ENCODE assay signal across 8 cellular contexts in genomic region chr22:31211862-31212730, GRCh38. TPM values are rescaled to one million over a fixed set of nuclear protein-coding genes. Genes with fewer than 3 reads are reported as not detected.
DNase-seq lines count a peak whose midpoint lies in the region; ATAC-seq and TF ChIP-seq lines count a peak whose summit lies in the region.

TSS of gene LIMK2 (plus strand) at chr22:31212298. CDS start at chr22:31212409, 111 bp downstream.

- peak; percentile 90 for TF ChIP-seq POLR2A in right lobe of liver (IDR thresholded peaks at IDR 0.05)

- peak within 1 kb of the TSS; percentile 75 for H3K27ac Mint-ChIP-seq in CD4-positive, alpha-beta T cell
- H3K27ac Mint-ChIP-seq in activated CD4-positive, alpha-beta memory T cell treated with anti-CD3 and anti-CD28 coated beads for 36 hours, result peak within 1 kb of the TSS; percentile 87

- H3K4me3 ChIP-seq in HL-60 (replicated peaks; ENCODE audit: insufficient read depth, low read length) (peak within 1 kb of the TSS; percentile 94), dorsolateral prefrontal cortex (peak within 1 kb of the TSS; percentile 60 to 96 (median 88)), right lobe of liver (peak within 1 kb of the TSS; percentile 91 to 92 (median 92))

- no peaks in the 10 kb centered on the region for H3K36me3 Mint-ChIP-seq in CD4-positive, alpha-beta T cell (ENCODE audit: low read depth)
- peaks cover 3% of the 10 kb centered on the region for H3K36me3 Mint-ChIP-seq in activated CD4-positive, alpha-beta memory T cell treated with anti-CD3 and anti-CD28 coated beads for 36 hours

- CTCF ChIA-PET in CD4-positive, alpha-beta T cell (lab: Charles Lee), result interaction anchor here (0.6 to 2.9 kb wide), 17 partner anchors 9 to 290 kb away, joined by 3 to 34 read pairs (median 4); partner anchors contain the start of genes PIK3IP1, RNF185 and SELENOM
- CTCF ChIA-PET in activated CD4-positive, alpha-beta memory T cell treated with anti-CD3 and anti-CD28 coated beads for 36 hours (lab: Charles Lee), result interaction anchor here (0.6 to 5.9 kb wide), 42 partner anchors 10 to 142 kb away, joined by 3 to 79 read pairs (median 4); partner anchors contain the start of genes PATZ1, PIK3IP1, RNF185 and SELENOM

- POLR2A ChIA-PET in CD4-positive, alpha-beta T cell (lab: Charles Lee), result interaction anchor here (0.6 to 5.2 kb wide), 19 partner anchors 11 to 577 kb away, joined by 3 to 49 read pairs (median 5); partner anchors contain the start of genes MORC2, PIK3IP1, RNF185 and SELENOM
- POLR2A ChIA-PET in activated CD4-positive, alpha-beta memory T cell treated with anti-CD3 and anti-CD28 coated beads for 36 hours (lab: Charles Lee), result interaction anchor here (0.9 to 2.7 kb wide), 12 partner anchors 11 to 243 kb away, joined by 3 to 15 read pairs (median 4); partner anchors contain the start of genes MORC2, PATZ1, PIK3IP1 and SELENOM

- peak; percentile 99 for ATAC-seq in CD4-positive, alpha-beta T cell (ENCODE audit: poor library complexity)
- ATAC-seq in GM19452 (IDR thresholded peaks at IDR 0.05; ENCODE audit: unreplicated experiment) (peak; percentile 89), right lobe of liver (peak; percentile 89 to 98 (median 96))

- 6% methylated on average over 4 of the region's 64 CpGs for WGBS in right lobe of liver (ENCODE audit: insufficient coverage, low coverage, low lambda C conversion rate, missing lambda C conversion rate)

- H3K27ac ChIP-seq in CD4-positive, alpha-beta T cell (ENCODE audit: low read depth, low read length), result peak within 1 kb of the TSS; percentile 72
- H3K27ac ChIP-seq in HL-60 (replicated peaks) (peak within 1 kb of the TSS; percentile 80), dorsolateral prefrontal cortex (peak within 1 kb of the TSS in 50 of 59 donors; percentile 5 to 89 (median 64)), right lobe of liver (peak within 1 kb of the TSS; percentile 57 to 92 (median 75))

- H3K9me3 Mint-ChIP-seq in CD4-positive, alpha-beta T cell, result no peaks in the 10 kb centered on the region
- H3K9me3 Mint-ChIP-seq in activated CD4-positive, alpha-beta memory T cell treated with anti-CD3 and anti-CD28 coated beads for 36 hours, result no peaks in the 10 kb centered on the region

- H3K27me3 Mint-ChIP-seq in CD4-positive, alpha-beta T cell, result no peaks in the 10 kb centered on the region
- H3K27me3 Mint-ChIP-seq in activated CD4-positive, alpha-beta memory T cell treated with anti-CD3 and anti-CD28 coated beads for 36 hours, result no peaks in the 10 kb centered on the region

- DNase-seq in CD4-positive, alpha-beta T cell, result peak; percentile 92 to 98 (median 96)
- DNase-seq in HL-60 (ENCODE audit: low read depth in 1 of 2, low spot score in 1 of 2), result peak; percentile 87 to 94
- peak; percentile 61 for DNase-seq in NCI-H82 treated with DMSO at 0.1 percent for 48 hours (lab: John Stamatoyannopoulos, UW; ENCODE audit: unreplicated experiment)
- DNase-seq in activated CD4-positive, alpha-beta memory T cell treated with anti-CD3 and anti-CD28 coated beads for 36 hours, result peak; percentile 98
- peak; percentile 84 to 95 (median 90) for DNase-seq in dorsolateral prefrontal cortex
- peak; percentile 97 to 99 (median 97) for DNase-seq in right lobe of liver
- DNase-seq in stimulated activated CD4-positive, alpha-beta T cell treated with anti-CD3 and anti-CD28 coated beads, Interleukin-4, amount 100 ng/mL, for 4 hours, result peak; percentile 96 to 100

- no peaks in the 10 kb centered on the region for H3K27me3 ChIP-seq in CD4-positive, alpha-beta T cell (ENCODE audit: control insufficient read depth, insufficient read depth, low read length)
- no peaks in the 10 kb centered on the region for H3K27me3 ChIP-seq in HL-60 (ENCODE audit: insufficient read depth, poor library complexity, severe bottlenecking)
- no peaks in the 10 kb centered on the region for H3K27me3 ChIP-seq in dorsolateral prefrontal cortex
- no peaks in the 10 kb centered on the region for H3K27me3 ChIP-seq in right lobe of liver

- intact Hi-C loops in CD4-positive, alpha-beta T cell (cut with DNase I, micrococcal nuclease), result loop anchor here (1.0 to 5.0 kb wide), 7 partner anchors 19 to 105 kb away; partner anchors contain the start of genes PIK3IP1 (in 1 of the 2), RNF185 (in 1 of the 2) and SELENOM (in 1 of the 2)
- intact Hi-C loops in activated CD4-positive, alpha-beta memory T cell treated with anti-CD3 and anti-CD28 coated beads for 36 hours (cut with micrococcal nuclease), result loop anchor here (1.0 to 10.0 kb wide), 4 partner anchors 61 to 127 kb away; partner anchors contain the start of genes PIK3IP1, SELENOM and SMTN
- intact Hi-C loops in dorsolateral prefrontal cortex (cut with DNase I) (loop anchor here (5.0 to 10.0 kb wide), 4 partner anchors 55 to 105 kb away; partner anchors contain the start of gene SELENOM (in 1 of the 2)), right lobe of liver (cut with DNase I) (no loop called here)

- H3K36me3 ChIP-seq in right lobe of liver, result peaks cover 0 to 2% (median 0%) of the 10 kb centered on the region in 4 donors

- peaks cover 62% of the 10 kb centered on the region for H3K4me1 Mint-ChIP-seq in CD4-positive, alpha-beta T cell (ENCODE audit: low read depth)
- peaks cover 53% of the 10 kb centered on the region for H3K4me1 Mint-ChIP-seq in activated CD4-positive, alpha-beta memory T cell treated with anti-CD3 and anti-CD28 coated beads for 36 hours (ENCODE audit: low read depth)

- peak within 1 kb of the TSS; percentile 94 for H3K4me3 Mint-ChIP-seq in CD4-positive, alpha-beta T cell
- peak within 1 kb of the TSS; percentile 83 for H3K4me3 Mint-ChIP-seq in activated CD4-positive, alpha-beta memory T cell treated with anti-CD3 and anti-CD28 coated beads for 36 hours

- TF ChIP-seq CTCF in CD4-positive, alpha-beta T cell (IDR thresholded peaks at IDR 0.05), result peak; percentile 82
- TF ChIP-seq CTCF in HL-60 (IDR thresholded peaks at IDR 0.05; ENCODE audit: insufficient read depth, low read length) (peak; percentile 34), dorsolateral prefrontal cortex (IDR thresholded peaks at IDR 0.05 in 54 of 56, conservative IDR thresholded peaks at IDR 0.05 in 2 of 56; ENCODE audit: low read depth in 1 of 56, partially characterized antibody in 56 of 56) (peak; percentile 33 to 96 (median 86)), right lobe of liver (IDR thresholded peaks at IDR 0.05) (peak; percentile 77 to 93 (median 90))

- no peaks in the 10 kb centered on the region for H3K9me3 ChIP-seq in CD4-positive, alpha-beta T cell (ENCODE audit: control insufficient read depth, low read length)
- H3K9me3 ChIP-seq in right lobe of liver, result no peaks in the 10 kb centered on the region

- peaks cover 0 to 54% (median 22%) of the 10 kb centered on the region in 4 donors for H3K4me1 ChIP-seq in right lobe of liver

RNA-seq across cellular contexts. Expression of gene LIMK2, which starts in this region (rescaled TPM):
- total RNA-seq in CD4-positive, alpha-beta T cell, result 10 to 100 TPM; 13.1 to 14.6 TPM
- 10 to 100 TPM; 42.0 to 44.7 TPM for total RNA-seq in activated CD4-positive, alpha-beta memory T cell treated with anti-CD3 and anti-CD28 coated beads for 36 hours
- total RNA-seq in dorsolateral prefrontal cortex (100 to 1,000 TPM in 1 of 120 experiments, 10 to 100 TPM in 119; 16.4 to 108 (median 33.1) TPM), right lobe of liver (10 to 100 TPM in 4 of 6 experiments, 1 to 10 TPM in 2; 6.3 to 47.9 (median 19.6) TPM)

Comparison
In these comparisons a context has a peak if more than half of its experiments do, and no peak if none do; other contexts are left out.
1. Peak in every context shown above with its lines: DNase-seq, ATAC-seq, H3K4me3 ChIP-seq and H3K27ac ChIP-seq.
2. CTCF ChIP-seq: peak in every context shown above with its lines; median percentile 90 in right lobe of liver; 86 in dorsolateral prefrontal cortex; 82 in CD4-positive, alpha-beta T cell; 34 in HL-60.
3. intact Hi-C loops: an anchor here in CD4-positive, alpha-beta T cell (1.0 to 5.0 kb wide), activated CD4-positive, alpha-beta memory T cell treated with anti-CD3 and anti-CD28 coated beads for 36 hours (1.0 to 10.0 kb wide) and dorsolateral prefrontal cortex (5.0 to 10.0 kb wide); none called in right lobe of liver.